Comparison of ENCODE assay signal across 9 cellular contexts in the genomic region with DNA sequence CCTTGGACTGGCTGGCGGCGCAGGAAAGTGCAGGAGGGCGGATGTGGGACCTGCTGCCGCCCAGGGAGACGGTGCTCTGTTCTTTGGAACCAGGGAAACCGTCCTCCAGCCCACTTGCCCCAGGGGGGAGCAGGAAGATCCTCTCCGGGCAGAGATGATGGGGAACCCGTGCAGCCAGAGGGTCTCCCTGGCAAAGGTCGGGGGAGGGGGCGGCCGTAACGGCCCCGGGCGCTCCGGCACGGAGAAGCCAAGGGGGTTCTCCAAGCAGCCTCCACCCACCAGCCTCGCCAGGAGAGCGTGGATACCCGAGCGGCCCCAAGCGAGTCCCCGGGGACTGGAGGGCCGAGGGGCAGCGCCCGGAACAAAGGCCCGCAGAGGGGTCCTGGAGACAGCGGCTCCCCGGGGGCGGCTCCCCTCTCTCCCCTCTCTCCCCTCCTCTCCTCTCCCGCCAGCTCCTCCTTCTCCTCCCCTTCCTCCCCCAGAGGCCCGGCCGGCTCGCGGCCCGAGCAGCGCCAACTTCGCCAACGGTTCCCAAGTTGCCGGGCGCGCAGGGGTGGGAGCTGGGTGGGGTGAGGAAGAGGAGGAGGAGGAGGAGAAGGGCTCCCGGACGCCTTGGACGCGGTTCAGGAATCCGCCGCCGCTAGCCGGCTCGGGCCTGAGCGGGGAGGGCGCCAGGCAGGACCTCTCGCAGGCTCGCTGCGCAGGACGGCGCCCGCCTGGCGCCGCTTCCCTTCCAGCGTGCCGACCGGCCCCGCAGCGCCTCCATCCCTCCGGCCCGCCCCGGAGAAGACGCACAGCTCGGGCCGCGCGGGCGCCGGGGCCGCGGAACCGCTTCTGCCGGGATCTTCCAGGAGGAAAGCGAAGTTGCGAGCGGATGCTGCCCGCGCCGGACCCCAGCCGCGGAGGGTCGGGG. TPM values are rescaled to one million over a fixed set of nuclear protein-coding genes. Genes with fewer than 3 reads are reported as not detected.
A peak's percentile ranks its signal among the peaks of the same experiment; 100 is the strongest.
DNase-seq lines count a peak whose midpoint lies in the region; ATAC-seq, FAIRE-seq and TF ChIP-seq lines count a peak whose summit lies in the region.
"Had no signal": no experiment of that assay in that cellular context is flagged by ENCODE, and none has a peak within 500 bp of the region (broad histone marks: within the 10 kb centered on the region; RNA-seq: fewer than 3 reads in every experiment).

A gene with protein sequence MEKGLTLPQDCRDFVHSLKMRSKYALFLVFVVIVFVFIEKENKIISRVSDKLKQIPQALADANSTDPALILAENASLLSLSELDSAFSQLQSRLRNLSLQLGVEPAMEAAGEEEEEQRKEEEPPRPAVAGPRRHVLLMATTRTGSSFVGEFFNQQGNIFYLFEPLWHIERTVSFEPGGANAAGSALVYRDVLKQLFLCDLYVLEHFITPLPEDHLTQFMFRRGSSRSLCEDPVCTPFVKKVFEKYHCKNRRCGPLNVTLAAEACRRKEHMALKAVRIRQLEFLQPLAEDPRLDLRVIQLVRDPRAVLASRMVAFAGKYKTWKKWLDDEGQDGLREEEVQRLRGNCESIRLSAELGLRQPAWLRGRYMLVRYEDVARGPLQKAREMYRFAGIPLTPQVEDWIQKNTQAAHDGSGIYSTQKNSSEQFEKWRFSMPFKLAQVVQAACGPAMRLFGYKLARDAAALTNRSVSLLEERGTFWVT (plus strand): TSS at position 640 of the 913 bp plus-strand sequence. CDS start 41,448 bp downstream, outside the sequence.

- H3K4me1 Mint-ChIP-seq in activated naive CD4-positive, alpha-beta T cell treated with anti-CD3 and anti-CD28 coated beads, Interleukin-2, amount 10 ng/mL, durations not matched to agents 7 days and 5 days = peaks cover 8% of the 10 kb centered on the region
- H3K4me1 Mint-ChIP-seq in T-cell = peaks cover 7 to 12% (median 11%) of the 10 kb centered on the region in 3 donors

- TF ChIP-seq CTCF in endothelial cell of umbilical vein (IDR thresholded peaks at IDR 0.05; ENCODE audit: extremely low read depth in 1 of 2, insufficient read depth in 1 of 2, low read depth in 1 of 2, low read length in 2 of 2) (no peak), thyroid gland (IDR thresholded peaks at IDR 0.05) (no peak)

- peak within 1 kb of the TSS; percentile 63 for H2AFZ ChIP-seq in endothelial cell of umbilical vein (ENCODE audit: low read depth, low read length)

- CTCF ChIA-PET in activated naive CD4-positive, alpha-beta T cell treated with anti-CD3 and anti-CD28 coated beads, Interleukin-2, amount 10 ng/mL, durations not matched to agents 7 days and 5 days (lab: Charles Lee) = interaction anchor here (1.2 to 1.5 kb wide), 3 partner anchors 68 to 85 kb away, joined by 4 read pairs; no protein-coding TSS in a partner anchor
- CTCF ChIA-PET in T-cell (lab: Charles Lee) = interaction anchor here in 1 of 2 donors (0.6 kb wide), 1 partner anchor 118 kb away, joined by 11 read pairs; no protein-coding TSS in a partner anchor
- CTCF ChIA-PET in endothelial cell of umbilical vein (lab: Charles Lee) = interaction anchor here (0.7 to 3.0 kb wide), 10 partner anchors 8 to 376 kb away, joined by 3 to 17 read pairs (median 3); no protein-coding TSS in a partner anchor

- H3K4me1 ChIP-seq in endothelial cell of umbilical vein (ENCODE audit: control insufficient read depth, extremely low read depth, insufficient read depth, low read length) (peaks cover 18% of the 10 kb centered on the region), thyroid gland (peaks cover 10 to 31% of the 10 kb centered on the region in 2 donors)

- POLR2A ChIA-PET in T-cell (lab: Charles Lee) = no interaction called here
- POLR2A ChIA-PET in endothelial cell of umbilical vein (lab: Charles Lee) = no interaction called here

- no peaks in the 10 kb centered on the region for H3K9me3 Mint-ChIP-seq in activated naive CD4-positive, alpha-beta T cell treated with anti-CD3 and anti-CD28 coated beads, Interleukin-2, amount 10 ng/mL, durations not matched to agents 7 days and 5 days
- H3K9me3 Mint-ChIP-seq in T-cell = no peaks in the 10 kb centered on the region

- H3K4me3 ChIP-seq in endothelial cell of umbilical vein (replicated peaks in 1 of 3; ENCODE audit: insufficient read depth in 1 of 3, low read depth in 1 of 3, low read length in 3 of 3) = peak within 1 kb of the TSS; percentile 21 to 57 (median 55)
- H3K4me3 ChIP-seq in thyroid gland (replicated peaks in 1 of 3) = peak within 1 kb of the TSS; percentile 14 to 74 (median 71)

- H3K27me3 Mint-ChIP-seq in activated naive CD4-positive, alpha-beta T cell treated with anti-CD3 and anti-CD28 coated beads, Interleukin-2, amount 10 ng/mL, durations not matched to agents 7 days and 5 days = peaks cover 63% of the 10 kb centered on the region
- peaks cover 40 to 55% of the 10 kb centered on the region in 2 donors for H3K27me3 Mint-ChIP-seq in T-cell

- H3K9me3 ChIP-seq in endothelial cell of umbilical vein (replicated peaks; ENCODE audit: control insufficient read depth, insufficient read depth, low read length) (no peaks in the 10 kb centered on the region), thyroid gland (no peaks in the 10 kb centered on the region)

- intact Hi-C loops in endothelial cell of umbilical vein (cut with micrococcal nuclease) (no loop called here), thyroid gland (cut with DNase I) (no loop called here)

- DNase-seq in activated naive CD4-positive, alpha-beta T cell treated with anti-CD3 and anti-CD28 coated beads, Interleukin-2, amount 10 ng/mL, durations not matched to agents 7 days and 5 days = peak; percentile 29
- no peak for DNase-seq in activated naive CD4-positive, alpha-beta T cell treated with anti-CD3 and anti-CD28 coated beads, Interleukin-2, amount 50 U/mL, for 16 hours
- peak in 1 of 34 experiments; percentile 6 for DNase-seq in T-cell
- peak; percentile 62 for DNase-seq in endothelial cell of umbilical vein (ENCODE audit: low read depth, low spot score)
- peak; percentile 91 for DNase-seq in mesenteric fat pad (ENCODE audit: low spot score)
- peak; percentile 78 to 82 for DNase-seq in thyroid gland
- no peak for DNase-seq in COLO668 (lab: John Stamatoyannopoulos, UW; ENCODE audit: unreplicated experiment)
- DNase-seq in RKO (ENCODE audit: low spot score) = no peak

- FAIRE-seq in endothelial cell of umbilical vein (lab: Jason Lieb, UNC) = peak; percentile 48
- FAIRE-seq: islet of Langerhans had no signal

- peak; percentile 40 to 64 (median 55) for ATAC-seq in T-cell (replicated peaks in 1 of 4)

- peak within 1 kb of the TSS; percentile 79 for H3K9ac ChIP-seq in endothelial cell of umbilical vein (replicated peaks; ENCODE audit: extremely low read depth, insufficient read depth, low read length)

- 0 to 9% methylated on average over 6 to 30 of the region's 88 CpGs for WGBS in thyroid gland, 2 donors

- peak within 1 kb of the TSS; percentile 65 for H3K4me3 Mint-ChIP-seq in activated naive CD4-positive, alpha-beta T cell treated with anti-CD3 and anti-CD28 coated beads, Interleukin-2, amount 10 ng/mL, durations not matched to agents 7 days and 5 days
- peak within 1 kb of the TSS; percentile 58 to 79 (median 70) for H3K4me3 Mint-ChIP-seq in T-cell

- H3K27me3 ChIP-seq in endothelial cell of umbilical vein (ENCODE audit: control insufficient read depth in 2 of 2, insufficient read depth in 2 of 2, low read length in 2 of 2) (no peaks in the 10 kb centered on the region), thyroid gland (no peaks in the 10 kb centered on the region)

- no peaks in the 10 kb centered on the region for H3K36me3 ChIP-seq in endothelial cell of umbilical vein (ENCODE audit: control insufficient read depth in 2 of 2, extremely low read depth in 1 of 2, insufficient read depth in 2 of 2, low read length in 2 of 2)
- H3K36me3 ChIP-seq in thyroid gland = no peaks in the 10 kb centered on the region

- H4K20me1 ChIP-seq in endothelial cell of umbilical vein (replicated peaks; ENCODE audit: control insufficient read depth, extremely low read depth, insufficient read depth, low read length) = no peaks in the 10 kb centered on the region

- peak within 1 kb of the TSS; percentile 76 for H3K4me2 ChIP-seq in endothelial cell of umbilical vein (ENCODE audit: insufficient read depth, low read length)

- peaks cover 26% of the 10 kb centered on the region for H3K79me2 ChIP-seq in endothelial cell of umbilical vein (ENCODE audit: control insufficient read depth, insufficient read depth, low read length)

- no TSS peak for BruUV-seq in endothelial cell of umbilical vein (replicated peaks; lab: Mats Ljungman, UMichigan)

- no peaks in the 10 kb centered on the region for H3K36me3 Mint-ChIP-seq in activated naive CD4-positive, alpha-beta T cell treated with anti-CD3 and anti-CD28 coated beads, Interleukin-2, amount 10 ng/mL, durations not matched to agents 7 days and 5 days
- H3K36me3 Mint-ChIP-seq in T-cell = no peaks in the 10 kb centered on the region

- H3K9me1 ChIP-seq in endothelial cell of umbilical vein (replicated peaks; ENCODE audit: control insufficient read depth, extremely low read depth, insufficient read depth, low read length) = no peaks in the 10 kb centered on the region

- H3K27ac ChIP-seq in endothelial cell of umbilical vein (ENCODE audit: insufficient read depth, low read depth, low read length) = peak within 1 kb of the TSS; percentile 60
- peak within 1 kb of the TSS; percentile 80 to 97 (median 90) for H3K27ac ChIP-seq in thyroid gland

- dilution Hi-C loops in endothelial cell of umbilical vein (cut with MboI; ENCODE audit: extremely low pct_ligation_motif_present, low sequenced_read_pairs) = no loop called here

- peak; percentile 18 for TF ChIP-seq POLR2A in endothelial cell of umbilical vein (IDR thresholded peaks at IDR 0.05; ENCODE audit: low read depth, low read length)
- TF ChIP-seq POLR2A in thyroid gland (IDR thresholded peaks at IDR 0.05) = peak in 1 of 2 donors; percentile 45

- no peak within 1 kb of the TSS for H3K27ac Mint-ChIP-seq in activated naive CD4-positive, alpha-beta T cell treated with anti-CD3 and anti-CD28 coated beads, Interleukin-2, amount 10 ng/mL, durations not matched to agents 7 days and 5 days
- peak within 1 kb of the TSS in 1 of 2 donors; percentile 12 for H3K27ac Mint-ChIP-seq in T-cell

TF ChIP-seq in endothelial cell of umbilical vein, 7 proteins besides CTCF, POLR2A, EP300 and RAD21 (continues in another document):
- TF ChIP-seq POLR2AphosphoS5 (IDR thresholded peaks at IDR 0.05; ENCODE audit: insufficient read depth, low read depth, low read length) (peak; percentile 44), FOS (IDR thresholded peaks at IDR 0.05; ENCODE audit: borderline replicate concordance, insufficient read depth, low read length) (no peak)

RNA-seq across cellular contexts. Expression of the gene that starts here (rescaled TPM):
- total RNA-seq in T-cell (under 1 TPM in 3 of 5 donors, not detected in 2; 0.09 to 0.10 (median 0.09) TPM), endothelial cell of umbilical vein (10.0 and 11.5 TPM in 2 replicates), mesenteric fat pad (80.3 TPM), thyroid gland (10 to 100 TPM in 3 of 4 donors, 1 to 10 TPM in 1; 8.6 to 16.9 (median 14.0) TPM)
- 5.5 and 6.0 TPM in 2 replicates for polyA plus RNA-seq in endothelial cell of umbilical vein
- polyA plus RNA-seq in endothelial cell of umbilical vein (2011; cell fraction: cytosol; rRNA removed) = 5.4 and 5.5 TPM in 2 replicates
- 4.6 TPM in 2 replicates for polyA plus RNA-seq in endothelial cell of umbilical vein (2011; cell fraction: nucleus; rRNA removed)
- 6.2 and 6.4 TPM in 2 replicates for polyA plus RNA-seq in endothelial cell of umbilical vein (2012)
- polyA minus RNA-seq in endothelial cell of umbilical vein = 11.7 and 12.7 TPM in 2 replicates
- polyA minus RNA-seq in endothelial cell of umbilical vein (2011; cell fraction: cytosol; rRNA and poly(A)+ RNA removed) = 10.8 TPM
- polyA minus RNA-seq in endothelial cell of umbilical vein (2011; cell fraction: nucleus; rRNA and poly(A)+ RNA removed) = 4.2 and 4.7 TPM in 2 replicates

Comparison
In these comparisons a context has a peak if more than half of its experiments do, and no peak if none do; other contexts are left out.
1. RNA of the gene that starts here (total RNA-seq): 80.3 TPM in mesenteric fat pad (single experiment), 8.6 to 16.9 TPM in thyroid gland and 10.0 to 11.5 TPM in endothelial cell of umbilical vein; 0.09 to 0.10 TPM in T-cell; every median in the first group is over 4 times any median in the second.
2. DNase-seq: peak in activated naive CD4-positive, alpha-beta T cell treated with anti-CD3 and anti-CD28 coated beads, Interleukin-2, amount 10 ng/mL, durations not matched to agents 7 days and 5 days (single experiment), endothelial cell of umbilical vein (single experiment), mesenteric fat pad (single experiment) and thyroid gland (2 of 2); none in activated naive CD4-positive, alpha-beta T cell treated with anti-CD3 and anti-CD28 coated beads, Interleukin-2, amount 50 U/mL, for 16 hours (single experiment), COLO668 (single experiment) and RKO (single experiment).
3. Peak in ATAC-seq in T-cell; RNA of the gene not detected or under 1 TPM.